22 cellular contexts compared by ENCODE assay signal in genomic region chr1:87236585-87236984, GRCh38.
"Had no signal": no experiment of that assay in that cellular context is flagged by ENCODE, and none has a peak within 500 bp of the region (broad histone marks: within the 10 kb centered on the region; RNA-seq: fewer than 3 reads in every experiment).

No MANE protein-coding gene starts in this region.

- H3K36me3 ChIP-seq: heart left ventricle, left ventricle myocardium inferior, prostate gland, spleen, suprapubic skin had no signal

- H3K4me3 Mint-ChIP-seq: activated CD4-positive, alpha-beta T cell treated with anti-CD3 and anti-CD28 coated beads, Interleukin-2, amount 10 ng/mL, durations not matched to agents 24 days and 14 days; activated naive CD8-positive, alpha-beta T cell; brain; dendritic cell treated with granulocyte-macrophage colony-stimulating factor and Interleukin-4, amounts not matched to agents 40 ng/mL and 50 ng/mL, for 4 days; effector memory CD8-positive, alpha-beta T cell; memory B cell; nephron; type B pancreatic cell; WTC11 had no signal

- H3K27me3 Mint-ChIP-seq: type B pancreatic cell had no signal

- H3K27ac Mint-ChIP-seq: activated CD4-positive, alpha-beta T cell treated with anti-CD3 and anti-CD28 coated beads, Interleukin-2, amount 10 ng/mL, durations not matched to agents 24 days and 14 days; activated naive CD8-positive, alpha-beta T cell; brain; dendritic cell treated with granulocyte-macrophage colony-stimulating factor and Interleukin-4, amounts not matched to agents 40 ng/mL and 50 ng/mL, for 4 days; effector memory CD8-positive, alpha-beta T cell; memory B cell; nephron; type B pancreatic cell; WTC11 had no signal

- H3K9me3 ChIP-seq: heart left ventricle, left ventricle myocardium inferior, prostate gland, spleen, suprapubic skin had no signal

- H3K27me3 ChIP-seq: suprapubic skin had no signal

- ATAC-seq: effector memory CD8-positive, alpha-beta T cell; heart left ventricle; sciatic nerve; WTC11 had no signal

- H3K4me1 Mint-ChIP-seq: activated CD4-positive, alpha-beta T cell treated with anti-CD3 and anti-CD28 coated beads, Interleukin-2, amount 10 ng/mL, durations not matched to agents 24 days and 14 days; brain; memory B cell; nephron had no signal

- H3K9me3 Mint-ChIP-seq: activated CD4-positive, alpha-beta T cell treated with anti-CD3 and anti-CD28 coated beads, Interleukin-2, amount 10 ng/mL, durations not matched to agents 24 days and 14 days; brain; dendritic cell treated with granulocyte-macrophage colony-stimulating factor and Interleukin-4, amounts not matched to agents 40 ng/mL and 50 ng/mL, for 4 days; effector memory CD8-positive, alpha-beta T cell; memory B cell; nephron; type B pancreatic cell; WTC11 had no signal

- H3K36me3 Mint-ChIP-seq: activated naive CD8-positive, alpha-beta T cell; brain; memory B cell; type B pancreatic cell; WTC11 had no signal

- H3K27ac ChIP-seq: heart left ventricle, left ventricle myocardium inferior, prostate gland, spleen, suprapubic skin had no signal

- H3K4me3 ChIP-seq: heart left ventricle, left ventricle myocardium inferior, prostate gland, spleen, suprapubic skin had no signal

- DNase-seq: activated CD4-positive, alpha-beta T cell treated with anti-CD3 and anti-CD28 coated beads, Interleukin-2, amount 10 ng/mL, durations not matched to agents 24 days and 14 days; activated gamma-delta T cell; amygdala; effector memory CD8-positive, alpha-beta T cell; erythroblast; foreskin melanocyte; heart left ventricle; left ventricle myocardium inferior; occipital lobe; spleen; stimulated activated CD4-positive, alpha-beta T cell treated with anti-CD3 and anti-CD28 coated beads, Interleukin-1b, Interleukin-23, amount 100 ng/mL, for 48 hours; stimulated activated naive CD4-positive, alpha-beta T cell treated with Interleukin-2 at 50 U/mL for 16 hours had no signal

- H3K4me1 ChIP-seq: heart left ventricle, left ventricle myocardium inferior, prostate gland, suprapubic skin had no signal
